Comparison of ENCODE assay signal across 1 cellular context in genomic region chr11:68044145-68044813, GRCh38.
TF ChIP-seq lines count a peak whose summit lies in the region.

No MANE protein-coding gene starts in this region.

TF ChIP-seq in HEK293, 187 proteins besides CTCF, POLR2A, EP300 and RAD21 (continued from another document):
- TF ChIP-seq, protein P1, sequence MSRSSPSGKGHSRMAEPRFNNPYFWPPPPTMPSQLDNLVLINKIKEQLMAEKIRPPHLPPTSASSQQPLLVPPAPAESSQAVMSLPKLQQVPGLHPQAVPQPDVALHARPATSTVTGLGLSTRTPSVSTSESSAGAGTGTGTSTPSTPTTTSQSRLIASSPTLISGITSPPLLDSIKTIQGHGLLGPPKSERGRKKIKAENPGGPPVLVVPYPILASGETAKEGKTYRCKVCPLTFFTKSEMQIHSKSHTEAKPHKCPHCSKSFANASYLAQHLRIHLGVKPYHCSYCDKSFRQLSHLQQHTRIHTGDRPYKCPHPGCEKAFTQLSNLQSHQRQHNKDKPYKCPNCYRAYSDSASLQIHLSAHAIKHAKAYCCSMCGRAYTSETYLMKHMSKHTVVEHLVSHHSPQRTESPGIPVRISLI (tag by site-specific recombination; IDR thresholded peaks at IDR 0.05) = no peak
- TF ChIP-seq ZNF350 (tag by site-specific recombination; IDR thresholded peaks at IDR 0.05) = no peak
- TF ChIP-seq IKZF3 (tag by site-specific recombination; IDR thresholded peaks at IDR 0.05) = no peak
- TF ChIP-seq ZNF37A (tag by site-specific recombination; IDR thresholded peaks at IDR 0.05) = no peak
- no peak for TF ChIP-seq ZXDB (tag by site-specific recombination; IDR thresholded peaks at IDR 0.05)
- no peak for TF ChIP-seq OVOL3 (tag by site-specific recombination; IDR thresholded peaks at IDR 0.05)
- no peak for TF ChIP-seq ZNF426 (tag by site-specific recombination; IDR thresholded peaks at IDR 0.05)
- TF ChIP-seq SP2 (tag by site-specific recombination; IDR thresholded peaks at IDR 0.05) = peak; percentile 4; the same call in 1 of the 2 replicates
- peak; percentile 51; the same call in 1 of the 2 replicates for TF ChIP-seq ZFHX2 (tag by site-specific recombination; conservative IDR thresholded peaks at IDR 0.05)
- TF ChIP-seq GFI1B (tag by site-specific recombination; IDR thresholded peaks at IDR 0.05) = no peak
